9 cellular contexts compared by ENCODE assay signal in genomic region chr2:19574788-19575260, GRCh38.
A peak's percentile ranks its signal among the peaks of the same experiment; 100 is the strongest.
DNase-seq lines count a peak whose midpoint lies in the region; TF ChIP-seq lines count a peak whose summit lies in the region.
"Had no signal": no experiment of that assay in that cellular context is flagged by ENCODE, and none has a peak within 500 bp of the region (broad histone marks: within the 10 kb centered on the region; RNA-seq: fewer than 3 reads in every experiment).

No MANE protein-coding gene starts in this region.

- H3K27me3 ChIP-seq in adrenal gland = no peaks in the 10 kb centered on the region
- H3K27me3 ChIP-seq in right atrium auricular region = no peaks in the 10 kb centered on the region
- H3K27me3 ChIP-seq: upper lobe of left lung had no signal

- TF ChIP-seq CTCF in adrenal gland (IDR thresholded peaks at IDR 0.05) (no peak), right atrium auricular region (IDR thresholded peaks at IDR 0.05) (no peak)

- TF ChIP-seq POLR2A in adrenal gland (IDR thresholded peaks at IDR 0.05) = no peak

- H3K4me1 ChIP-seq in adrenal gland (replicated peaks in 1 of 2) (no peaks in the 10 kb centered on the region), right atrium auricular region (peaks cover 0 to 21% of the 10 kb centered on the region in 2 donors)

- in situ Hi-C loops in KBM-7 (cut with MboI; ENCODE audit: low pct_unique_long_range_greater_than_20kb, low sequenced_read_pairs) = no loop called here

- H3K4me3 ChIP-seq in adrenal gland = no peak overlapping the region
- no peak overlapping the region for H3K4me3 ChIP-seq in right atrium auricular region
- H3K4me3 ChIP-seq: upper lobe of left lung had no signal

- H3K9me3 ChIP-seq in adrenal gland (replicated peaks in 1 of 3) = no peaks in the 10 kb centered on the region
- H3K9me3 ChIP-seq in right atrium auricular region = no peaks in the 10 kb centered on the region
- H3K9me3 ChIP-seq: upper lobe of left lung had no signal

- WGBS in adrenal gland, 4 donors = 43 to 47% (median 45%) methylated on average over 5 of the region's 5 CpGs

- peak; percentile 29 for DNase-seq in HS-27A (ENCODE audit: low read depth)
- peak in 5 of 7 donors; percentile 13 to 59 (median 27) for DNase-seq in adrenal gland
- peak; percentile 78 for DNase-seq in right atrium auricular region (ENCODE audit: low spot score)
- DNase-seq in stromal cell of bone marrow (ENCODE audit: low read depth) = peak; percentile 67
- DNase-seq in KBM-7 = no peak
- no peak for DNase-seq in COR-L47 (lab: John Stamatoyannopoulos, UW)
- DNase-seq in activated effector memory CD4-positive, alpha-beta T cell treated with anti-CD3 and anti-CD28 coated beads, Interleukin-2, amount 50 U/mL, for 16 hours = no peak
- DNase-seq in cerebellar nuclear complex (lab: John Stamatoyannopoulos, UW) = no peak
- DNase-seq: upper lobe of left lung had no signal

- intact Hi-C loops in adrenal gland (cut with DNase I) = no loop called here

- H3K36me3 ChIP-seq in adrenal gland (replicated peaks in 1 of 2) = no peaks in the 10 kb centered on the region
- H3K36me3 ChIP-seq in right atrium auricular region = no peaks in the 10 kb centered on the region
- H3K36me3 ChIP-seq: upper lobe of left lung had no signal

- H3K27ac ChIP-seq in adrenal gland (no peak overlapping the region), right atrium auricular region (no peak overlapping the region)
- H3K27ac ChIP-seq: upper lobe of left lung had no signal

Comparison
In these comparisons a context has a peak if more than half of its experiments do, and no peak if none do; other contexts are left out.
1. DNase-seq: peak in HS-27A (single experiment), adrenal gland (5 of 7), right atrium auricular region (single experiment) and stromal cell of bone marrow (single experiment); none in KBM-7 (single experiment), COR-L47 (single experiment), activated effector memory CD4-positive, alpha-beta T cell treated with anti-CD3 and anti-CD28 coated beads, Interleukin-2, amount 50 U/mL, for 16 hours (single experiment) and cerebellar nuclear complex (0 of 2).